Comparison of ENCODE assay signal across 9 cellular contexts in the genomic region with DNA sequence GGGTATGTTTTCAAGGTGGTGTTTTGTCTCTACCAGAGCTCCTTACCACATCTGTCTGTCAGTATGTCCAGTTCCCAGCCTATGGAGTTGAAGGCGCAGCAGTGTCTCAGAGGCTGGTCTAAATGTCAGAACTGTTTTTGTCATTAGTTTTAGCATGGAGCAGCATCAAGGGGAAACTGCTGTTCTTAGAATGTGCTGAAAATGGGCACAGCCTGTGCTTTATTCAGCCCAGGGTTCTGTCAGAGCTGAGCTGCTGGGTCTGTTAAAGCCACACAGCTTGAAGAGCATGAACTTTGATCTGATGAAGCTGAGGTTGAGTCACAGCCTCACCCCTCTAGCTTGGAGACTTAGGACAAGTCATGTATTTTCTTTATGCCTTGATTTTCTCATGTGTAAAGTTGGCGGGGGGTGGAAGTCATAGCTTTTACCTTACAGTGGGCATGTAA.
DNase-seq lines count a peak whose midpoint lies in the region; ATAC-seq and TF ChIP-seq lines count a peak whose summit lies in the region.
"Had no signal": no experiment of that assay in that cellular context is flagged by ENCODE, and none has a peak within 500 bp of the region (broad histone marks: within the 10 kb centered on the region; RNA-seq: fewer than 3 reads in every experiment).

No MANE protein-coding gene starts in this region.

- peak overlapping the region; percentile 85 for H3K27ac Mint-ChIP-seq in CD8-positive, alpha-beta T cell
- peak overlapping the region in 2 of 3 donors; percentile 4 to 40 for H3K27ac Mint-ChIP-seq in IgD-negative memory B cell
- peak overlapping the region; percentile 87 for H3K27ac Mint-ChIP-seq in activated T-helper 1 cell treated with anti-CD3 and anti-CD28 coated beads, Interleukin-12 subunit alpha, Interleukin-12 subunit beta, Interleukin-2, Interleukin-4 antibody, amounts not matched to agents 30 ng/mL and 10 ng/mL and 1 ng/mL, durations not matched to agents 14 hours and 24 hours and 36 hours
- H3K27ac Mint-ChIP-seq: GM23338 had no signal

- CTCF ChIA-PET in CD8-positive, alpha-beta T cell (lab: Charles Lee): interaction anchor here (1.0 to 2.3 kb wide), 5 partner anchors 21 to 212 kb away, joined by 3 to 8 read pairs (median 5); no protein-coding TSS in a partner anchor

- H3K27me3 ChIP-seq in CD8-positive, alpha-beta T cell (ENCODE audit: insufficient read depth, low read length): peaks cover 21% of the 10 kb centered on the region
- H3K27me3 ChIP-seq in mucosa of rectum (ENCODE audit: control insufficient read depth in 2 of 2, insufficient read depth in 2 of 2, low read length in 2 of 2) (no peaks in the 10 kb centered on the region), right atrium auricular region (no peaks in the 10 kb centered on the region)

- peak in 4 of 7 experiments; percentile 27 to 66 (median 42) for DNase-seq in CD8-positive, alpha-beta T cell
- DNase-seq in activated T-helper 1 cell treated with anti-CD3 and anti-CD28 coated beads, Interleukin-12 subunit alpha, Interleukin-12 subunit beta, Interleukin-2, Interleukin-4 antibody, amounts not matched to agents 30 ng/mL and 10 ng/mL and 1 ng/mL, durations not matched to agents 14 hours and 24 hours and 36 hours (ENCODE audit: low spot score): peak; percentile 28
- DNase-seq in right atrium auricular region (ENCODE audit: low spot score): no peak
- DNase-seq in DMS79 (lab: John Stamatoyannopoulos, UW): no peak
- no peak for DNase-seq in NCI-H82 treated with DMSO at 0.1 percent for 48 hours (lab: John Stamatoyannopoulos, UW; ENCODE audit: unreplicated experiment)
- DNase-seq in KG1 (lab: John Stamatoyannopoulos, UW): no peak

- H3K4me1 Mint-ChIP-seq in CD8-positive, alpha-beta T cell (ENCODE audit: low read depth): peaks cover 68% of the 10 kb centered on the region
- H3K4me1 Mint-ChIP-seq in IgD-negative memory B cell: peaks cover 23 to 27% (median 27%) of the 10 kb centered on the region in 3 donors
- peaks cover 73% of the 10 kb centered on the region for H3K4me1 Mint-ChIP-seq in activated T-helper 1 cell treated with anti-CD3 and anti-CD28 coated beads, Interleukin-12 subunit alpha, Interleukin-12 subunit beta, Interleukin-2, Interleukin-4 antibody, amounts not matched to agents 30 ng/mL and 10 ng/mL and 1 ng/mL, durations not matched to agents 14 hours and 24 hours and 36 hours (ENCODE audit: low read depth)
- H3K4me1 Mint-ChIP-seq: GM23338 had no signal

- peak overlapping the region; percentile 26 for H3K4me3 ChIP-seq in CD8-positive, alpha-beta T cell (ENCODE audit: low read depth, low read length)
- H3K4me3 ChIP-seq in mucosa of rectum (ENCODE audit: low read length in 2 of 2) (peak overlapping the region in 1 of 2 donors; percentile 23), right atrium auricular region (no peak overlapping the region)
- H3K4me3 ChIP-seq: GM23338 had no signal

- peaks cover 4% of the 10 kb centered on the region for H3K36me3 Mint-ChIP-seq in CD8-positive, alpha-beta T cell
- H3K36me3 Mint-ChIP-seq in IgD-negative memory B cell: peaks cover 12% of the 10 kb centered on the region
- peaks cover 33% of the 10 kb centered on the region for H3K36me3 Mint-ChIP-seq in activated T-helper 1 cell treated with anti-CD3 and anti-CD28 coated beads, Interleukin-12 subunit alpha, Interleukin-12 subunit beta, Interleukin-2, Interleukin-4 antibody, amounts not matched to agents 30 ng/mL and 10 ng/mL and 1 ng/mL, durations not matched to agents 14 hours and 24 hours and 36 hours (ENCODE audit: low read depth)

- peaks cover 51% of the 10 kb centered on the region for H3K4me1 ChIP-seq in CD8-positive, alpha-beta T cell (ENCODE audit: insufficient read depth, low read length)
- peaks cover 12 to 45% of the 10 kb centered on the region in 2 donors for H3K4me1 ChIP-seq in mucosa of rectum (ENCODE audit: control insufficient read depth in 2 of 2, insufficient read depth in 2 of 2, low read length in 2 of 2)
- peaks cover 0 to 45% of the 10 kb centered on the region in 2 donors for H3K4me1 ChIP-seq in right atrium auricular region

- no peaks in the 10 kb centered on the region for H3K9me3 ChIP-seq in CD8-positive, alpha-beta T cell (ENCODE audit: low read length)
- peaks cover 0 to 3% of the 10 kb centered on the region in 2 donors for H3K9me3 ChIP-seq in mucosa of rectum (ENCODE audit: control insufficient read depth in 2 of 2, low read length in 2 of 2)
- H3K9me3 ChIP-seq in right atrium auricular region: peaks cover 0 to 4% of the 10 kb centered on the region in 2 donors

- H3K9me3 Mint-ChIP-seq in CD8-positive, alpha-beta T cell: peaks cover 5% of the 10 kb centered on the region
- H3K9me3 Mint-ChIP-seq in IgD-negative memory B cell: peaks cover 0 to 5% (median 0%) of the 10 kb centered on the region in 3 donors
- H3K9me3 Mint-ChIP-seq in activated T-helper 1 cell treated with anti-CD3 and anti-CD28 coated beads, Interleukin-12 subunit alpha, Interleukin-12 subunit beta, Interleukin-2, Interleukin-4 antibody, amounts not matched to agents 30 ng/mL and 10 ng/mL and 1 ng/mL, durations not matched to agents 14 hours and 24 hours and 36 hours: peaks cover 15% of the 10 kb centered on the region

- no peaks in the 10 kb centered on the region for H3K36me3 ChIP-seq in CD8-positive, alpha-beta T cell (ENCODE audit: insufficient read depth, low read length)
- H3K36me3 ChIP-seq in mucosa of rectum (ENCODE audit: control insufficient read depth in 2 of 2, insufficient read depth in 2 of 2, low read length in 2 of 2) (no peaks in the 10 kb centered on the region), right atrium auricular region (no peaks in the 10 kb centered on the region)

- intact Hi-C loops in CD8-positive, alpha-beta T cell (cut with DNase I, micrococcal nuclease): loop anchor here (1.0 to 5.0 kb wide), 3 partner anchors 19 to 402 kb away; no protein-coding TSS in a partner anchor
- intact Hi-C loops in activated T-helper 1 cell treated with anti-CD3 and anti-CD28 coated beads, Interleukin-12 subunit alpha, Interleukin-12 subunit beta, Interleukin-2, Interleukin-4 antibody, amounts not matched to agents 30 ng/mL and 10 ng/mL and 1 ng/mL, durations not matched to agents 14 hours and 24 hours and 36 hours (cut with micrococcal nuclease): loop anchor here (1.0 to 10.0 kb wide), 8 partner anchors 13 to 589 kb away; partner anchors contain the start of genes ZBTB43 and ZNF79

- H3K27ac ChIP-seq in CD8-positive, alpha-beta T cell (ENCODE audit: low read depth, low read length): peak overlapping the region; percentile 23
- H3K27ac ChIP-seq in mucosa of rectum (ENCODE audit: low read depth in 2 of 2, low read length in 2 of 2): peak overlapping the region; percentile 59 to 70
- H3K27ac ChIP-seq in right atrium auricular region: no peak overlapping the region

- peaks cover 64% of the 10 kb centered on the region for H3K27me3 Mint-ChIP-seq in CD8-positive, alpha-beta T cell (ENCODE audit: low read depth)
- H3K27me3 Mint-ChIP-seq in IgD-negative memory B cell: peaks cover 7% of the 10 kb centered on the region
- H3K27me3 Mint-ChIP-seq in activated T-helper 1 cell treated with anti-CD3 and anti-CD28 coated beads, Interleukin-12 subunit alpha, Interleukin-12 subunit beta, Interleukin-2, Interleukin-4 antibody, amounts not matched to agents 30 ng/mL and 10 ng/mL and 1 ng/mL, durations not matched to agents 14 hours and 24 hours and 36 hours (ENCODE audit: insufficient read depth): peaks cover 34% of the 10 kb centered on the region

- POLR2A ChIA-PET in CD8-positive, alpha-beta T cell (lab: Charles Lee): interaction anchor here (1.0 to 1.5 kb wide), 3 partner anchors 13 to 228 kb away, joined by 3 to 10 read pairs (median 4); no protein-coding TSS in a partner anchor

- TF ChIP-seq CTCF in CD8-positive, alpha-beta T cell (IDR thresholded peaks at IDR 0.05): no peak
- TF ChIP-seq CTCF in right atrium auricular region (IDR thresholded peaks at IDR 0.05): no peak

- peak; percentile 54 for ATAC-seq in CD8-positive, alpha-beta T cell
- ATAC-seq: GM23338 had no signal

- peak overlapping the region; percentile 68 for H3K4me3 Mint-ChIP-seq in CD8-positive, alpha-beta T cell
- peak overlapping the region in 2 of 4 donors; percentile 23 to 28 for H3K4me3 Mint-ChIP-seq in IgD-negative memory B cell
- peak overlapping the region; percentile 80 for H3K4me3 Mint-ChIP-seq in activated T-helper 1 cell treated with anti-CD3 and anti-CD28 coated beads, Interleukin-12 subunit alpha, Interleukin-12 subunit beta, Interleukin-2, Interleukin-4 antibody, amounts not matched to agents 30 ng/mL and 10 ng/mL and 1 ng/mL, durations not matched to agents 14 hours and 24 hours and 36 hours
- H3K4me3 Mint-ChIP-seq: GM23338 had no signal

- H3K9ac ChIP-seq in mucosa of rectum (ENCODE audit: low read depth in 1 of 2, low read length in 2 of 2): peak overlapping the region in 1 of 2 donors; percentile 18

Comparison
In these comparisons a context has a peak if more than half of its experiments do, and no peak if none do; other contexts are left out.
1. DNase-seq: peak in CD8-positive, alpha-beta T cell (4 of 7) and activated T-helper 1 cell treated with anti-CD3 and anti-CD28 coated beads, Interleukin-12 subunit alpha, Interleukin-12 subunit beta, Interleukin-2, Interleukin-4 antibody, amounts not matched to agents 30 ng/mL and 10 ng/mL and 1 ng/mL, durations not matched to agents 14 hours and 24 hours and 36 hours (single experiment); none in right atrium auricular region (single experiment), DMS79 (single experiment), NCI-H82 treated with DMSO at 0.1 percent for 48 hours (single experiment) and KG1 (single experiment).
2. H3K27ac ChIP-seq: peak in CD8-positive, alpha-beta T cell (single experiment) and mucosa of rectum (2 of 2); none in right atrium auricular region (0 of 2).
3. H3K27ac Mint-ChIP-seq: peak in every context shown above with its lines; median percentile 87 in activated T-helper 1 cell treated with anti-CD3 and anti-CD28 coated beads, Interleukin-12 subunit alpha, Interleukin-12 subunit beta, Interleukin-2, Interleukin-4 antibody, amounts not matched to agents 30 ng/mL and 10 ng/mL and 1 ng/mL, durations not matched to agents 14 hours and 24 hours and 36 hours; 85 in CD8-positive, alpha-beta T cell; 22 in IgD-negative memory B cell.